In the genomic region with DNA sequence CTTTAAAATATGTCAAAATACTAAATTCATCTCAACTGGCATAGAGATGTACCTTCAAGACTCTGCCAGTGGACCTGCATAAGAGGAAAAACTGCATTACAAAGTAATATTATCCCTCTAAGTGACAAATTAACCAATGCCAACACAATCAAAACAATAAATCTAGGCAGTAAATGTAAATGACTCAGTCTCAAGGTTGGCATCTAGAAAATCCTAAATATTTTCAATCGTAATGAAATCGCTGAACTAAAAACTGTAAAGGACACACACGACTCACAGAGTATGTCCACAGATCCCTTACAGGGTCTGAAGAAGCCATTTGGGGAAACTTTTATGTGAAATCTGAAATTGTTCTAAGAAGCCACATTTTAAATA, we compare ENCODE assay signal across 16 cellular contexts.
"Had no signal": no experiment of that assay in that cellular context is flagged by ENCODE, and none has a peak within 500 bp of the region (broad histone marks: within the 10 kb centered on the region; RNA-seq: fewer than 3 reads in every experiment).

No MANE protein-coding gene starts in this region.

- H3K36me3 Mint-ChIP-seq: activated naive CD4-positive, alpha-beta T cell treated with anti-CD3 and anti-CD28 coated beads, Interleukin-2, amount 50 U/mL, for 24 hours had no signal

- H3K9me3 Mint-ChIP-seq: activated CD4-positive, alpha-beta memory T cell treated with anti-CD3 and anti-CD28 coated beads, Interleukin-2, amount 10 ng/mL, durations not matched to agents 7 days and 5 days; activated naive CD4-positive, alpha-beta T cell treated with anti-CD3 and anti-CD28 coated beads, Interleukin-2, amount 50 U/mL, for 24 hours; activated T-cell treated with anti-CD3 and anti-CD28 coated beads, Interleukin-2, amount 50 U/mL, for 4 hours; nephron progenitor cell; stimulated activated naive CD8-positive, alpha-beta T cell treated with anti-CD3 and anti-CD28 coated beads, Interleukin-15, amount 100 ng/mL, for 72 hours; WTC11 had no signal

- H3K27me3 ChIP-seq: colonic mucosa, left lung, testis had no signal

- H3K4me1 Mint-ChIP-seq: nephron progenitor cell, WTC11 had no signal

- H3K36me3 ChIP-seq: colonic mucosa, prostate gland had no signal

- H3K27ac Mint-ChIP-seq: activated CD4-positive, alpha-beta memory T cell treated with anti-CD3 and anti-CD28 coated beads, Interleukin-2, amount 10 ng/mL, durations not matched to agents 7 days and 5 days; activated naive CD4-positive, alpha-beta T cell treated with anti-CD3 and anti-CD28 coated beads, Interleukin-2, amount 50 U/mL, for 24 hours; nephron progenitor cell; stimulated activated naive CD8-positive, alpha-beta T cell treated with anti-CD3 and anti-CD28 coated beads, Interleukin-15, amount 100 ng/mL, for 72 hours; WTC11 had no signal

- H3K27ac ChIP-seq: colonic mucosa, left lung, prostate gland, testis had no signal

- H3K9me3 ChIP-seq: colonic mucosa, left lung, prostate gland, testis had no signal

- H3K4me3 ChIP-seq: colonic mucosa, left lung, prostate gland, testis had no signal

- H3K27me3 Mint-ChIP-seq: activated CD4-positive, alpha-beta memory T cell treated with anti-CD3 and anti-CD28 coated beads, Interleukin-2, amount 10 ng/mL, durations not matched to agents 7 days and 5 days; activated naive CD4-positive, alpha-beta T cell treated with anti-CD3 and anti-CD28 coated beads, Interleukin-2, amount 50 U/mL, for 24 hours; stimulated activated naive CD8-positive, alpha-beta T cell treated with anti-CD3 and anti-CD28 coated beads, Interleukin-15, amount 100 ng/mL, for 72 hours had no signal

- DNase-seq: activated CD4-positive, alpha-beta memory T cell treated with anti-CD3 and anti-CD28 coated beads, Interleukin-2, amount 10 ng/mL, durations not matched to agents 7 days and 5 days; activated CD4-positive, alpha-beta T cell treated with anti-CD3 and anti-CD28 coated beads for 4 hours; activated effector memory CD4-positive, alpha-beta T cell treated with anti-CD3 and anti-CD28 coated beads, Interleukin-2, amount 50 U/mL, for 16 hours; activated T-cell treated with anti-CD3 and anti-CD28 coated beads, Interleukin-2, amount 50 U/mL, for 4 hours; effector CD8-positive, alpha-beta T cell; foreskin melanocyte; head of caudate nucleus; left lung; nephron progenitor cell; occipital lobe; stimulated activated naive CD8-positive, alpha-beta T cell treated with anti-CD3 and anti-CD28 coated beads, Interleukin-15, amount 100 ng/mL, for 72 hours; testis had no signal

- ATAC-seq: activated T-cell treated with anti-CD3 and anti-CD28 coated beads, Interleukin-2, amount 50 U/mL, for 4 hours; stimulated activated naive CD8-positive, alpha-beta T cell treated with anti-CD3 and anti-CD28 coated beads, Interleukin-15, amount 100 ng/mL, for 72 hours; WTC11 had no signal

- H3K4me3 Mint-ChIP-seq: activated CD4-positive, alpha-beta memory T cell treated with anti-CD3 and anti-CD28 coated beads, Interleukin-2, amount 10 ng/mL, durations not matched to agents 7 days and 5 days; activated naive CD4-positive, alpha-beta T cell treated with anti-CD3 and anti-CD28 coated beads, Interleukin-2, amount 50 U/mL, for 24 hours; activated T-cell treated with anti-CD3 and anti-CD28 coated beads, Interleukin-2, amount 50 U/mL, for 4 hours; nephron progenitor cell; stimulated activated naive CD8-positive, alpha-beta T cell treated with anti-CD3 and anti-CD28 coated beads, Interleukin-15, amount 100 ng/mL, for 72 hours; WTC11 had no signal

- H3K4me1 ChIP-seq: left lung, prostate gland, testis had no signal
